25 cellular contexts compared by ENCODE assay signal in the genomic region with DNA sequence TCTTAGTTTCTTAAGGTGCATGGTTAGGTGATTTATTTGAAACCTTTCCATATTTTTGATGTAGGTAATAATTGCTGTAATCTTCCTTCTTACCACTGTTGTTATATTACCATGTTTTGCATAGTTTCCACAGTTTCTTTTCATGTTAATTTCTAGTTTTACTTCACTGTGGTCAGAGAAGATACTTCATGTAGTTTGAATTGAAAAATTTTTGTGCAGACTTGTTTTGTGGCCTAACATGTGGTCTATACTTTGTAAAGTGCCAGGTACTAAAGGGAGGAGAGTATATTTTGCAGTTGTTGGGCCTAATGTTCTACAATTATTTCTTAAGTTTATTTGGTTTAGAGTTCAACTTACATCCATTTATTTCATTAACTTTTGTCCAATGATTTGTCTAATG.
"Had no signal": no experiment of that assay in that cellular context is flagged by ENCODE, and none has a peak within 500 bp of the region (broad histone marks: within the 10 kb centered on the region; RNA-seq: fewer than 3 reads in every experiment).

No MANE protein-coding gene starts in this region.

- H3K9me3 Mint-ChIP-seq: activated CD8-positive, alpha-beta T cell treated with anti-CD3 and anti-CD28 coated beads for 36 hours; activated naive CD4-positive, alpha-beta T cell treated with anti-CD3 and anti-CD28 coated beads, Interleukin-2, amount 10 ng/mL, durations not matched to agents 7 days and 5 days; activated naive CD8-positive, alpha-beta T cell treated with anti-CD3 and anti-CD28 coated beads for 36 hours; activated T-cell treated with anti-CD3 and anti-CD28 coated beads, Interleukin-2, amount 50 U/mL, for 72 hours; activated T-helper 2 cell treated with anti-CD3 and anti-CD28 coated beads, Interferon-gamma antibody, Interleukin-2, Interleukin-4, amounts not matched to agents 10 μg/mL and 5 μg/mL and 100 μg/mL, durations not matched to agents 14 hours and 24 hours and 36 hours had no signal

- H3K27ac Mint-ChIP-seq: activated CD8-positive, alpha-beta T cell treated with anti-CD3 and anti-CD28 coated beads for 36 hours; activated naive CD4-positive, alpha-beta T cell treated with anti-CD3 and anti-CD28 coated beads, Interleukin-2, amount 10 ng/mL, durations not matched to agents 7 days and 5 days; activated naive CD8-positive, alpha-beta T cell treated with anti-CD3 and anti-CD28 coated beads for 36 hours; activated T-cell treated with anti-CD3 and anti-CD28 coated beads, Interleukin-2, amount 50 U/mL, for 72 hours; activated T-helper 2 cell treated with anti-CD3 and anti-CD28 coated beads, Interferon-gamma antibody, Interleukin-2, Interleukin-4, amounts not matched to agents 10 μg/mL and 5 μg/mL and 100 μg/mL, durations not matched to agents 14 hours and 24 hours and 36 hours had no signal

- H3K27me3 Mint-ChIP-seq: activated CD8-positive, alpha-beta T cell treated with anti-CD3 and anti-CD28 coated beads for 36 hours; activated naive CD4-positive, alpha-beta T cell treated with anti-CD3 and anti-CD28 coated beads, Interleukin-2, amount 10 ng/mL, durations not matched to agents 7 days and 5 days; activated naive CD8-positive, alpha-beta T cell treated with anti-CD3 and anti-CD28 coated beads for 36 hours had no signal

- H3K36me3 Mint-ChIP-seq: activated naive CD4-positive, alpha-beta T cell treated with anti-CD3 and anti-CD28 coated beads, Interleukin-2, amount 10 ng/mL, durations not matched to agents 7 days and 5 days; activated naive CD8-positive, alpha-beta T cell treated with anti-CD3 and anti-CD28 coated beads for 36 hours had no signal

- DNase-seq: activated CD4-positive, CD25-positive, alpha-beta regulatory T cell; activated CD8-positive, alpha-beta memory T cell treated with anti-CD3 and anti-CD28 coated beads, Interleukin-2, amount 50 U/mL, for 4 hours; activated CD8-positive, alpha-beta T cell treated with anti-CD3 and anti-CD28 coated beads for 36 hours; activated gamma-delta T cell treated with Interleukin-2 at 50 U/mL for 16 hours; activated naive CD4-positive, alpha-beta T cell treated with anti-CD3 and anti-CD28 coated beads, Interleukin-2, amount 10 ng/mL, durations not matched to agents 7 days and 5 days; activated naive CD8-positive, alpha-beta T cell treated with anti-CD3 and anti-CD28 coated beads for 36 hours; activated T-cell treated with anti-CD3 and anti-CD28 coated beads, Interleukin-2, amount 50 U/mL, for 72 hours; brain microvascular endothelial cell; MG63; MV-4-11; NCI-H1092 treated with DMSO at 0.1 percent for 48 hours; NCI-H1417 treated with DMSO at 0.1 percent for 48 hours; NCI-H1694; NCI-H2029; NCI-H510A treated with DMSO at 0.1 percent for 48 hours; NCI-H69; NK-92 treated with Interleukin-12 subunit alpha and Interleukin-12 subunit beta, amount 100 ng/mL, for 24 hours; Peyer's patch; Right ventricle myocardium superior; SJCRH30; SK-N-SH; T1000 had no signal

- H3K9me3 ChIP-seq: MG63, Peyer's patch, SJCRH30, SK-N-SH had no signal

- H3K4me3 ChIP-seq: cardiac muscle cell, MG63, Peyer's patch, SJCRH30 had no signal

- H3K36me3 ChIP-seq: brain microvascular endothelial cell, cardiac muscle cell, MG63, Peyer's patch, SJCRH30 had no signal

- H3K4me1 Mint-ChIP-seq: activated naive CD4-positive, alpha-beta T cell treated with anti-CD3 and anti-CD28 coated beads, Interleukin-2, amount 10 ng/mL, durations not matched to agents 7 days and 5 days had no signal

- H3K4me3 Mint-ChIP-seq: activated CD8-positive, alpha-beta T cell treated with anti-CD3 and anti-CD28 coated beads for 36 hours; activated naive CD4-positive, alpha-beta T cell treated with anti-CD3 and anti-CD28 coated beads, Interleukin-2, amount 10 ng/mL, durations not matched to agents 7 days and 5 days; activated naive CD8-positive, alpha-beta T cell treated with anti-CD3 and anti-CD28 coated beads for 36 hours; activated T-cell treated with anti-CD3 and anti-CD28 coated beads, Interleukin-2, amount 50 U/mL, for 72 hours had no signal

- H3K4me1 ChIP-seq: Peyer's patch, SJCRH30 had no signal

- ATAC-seq: activated CD8-positive, alpha-beta T cell treated with anti-CD3 and anti-CD28 coated beads for 36 hours; activated T-cell treated with anti-CD3 and anti-CD28 coated beads, Interleukin-2, amount 50 U/mL, for 72 hours had no signal

- H3K27me3 ChIP-seq: brain microvascular endothelial cell, cardiac muscle cell, MG63, Peyer's patch, SJCRH30 had no signal

- H3K27ac ChIP-seq: brain microvascular endothelial cell, cardiac muscle cell, Peyer's patch, RWPE1, SJCRH30 had no signal
